1 cellular context compared by ENCODE assay signal in genomic region chr7:81684513-81685262, GRCh38.
TF ChIP-seq lines count a peak whose summit lies in the region.

No MANE protein-coding gene starts in this region.

TF ChIP-seq in HCT116, 20 proteins besides CTCF, POLR2A, EP300 and RAD21 (continued from another document):
- no peak for TF ChIP-seq REST (IDR thresholded peaks at IDR 0.05; ENCODE audit: low read depth)
- TF ChIP-seq SIN3A (IDR thresholded peaks at IDR 0.05; ENCODE audit: low read depth): no peak
- TF ChIP-seq SP1 (IDR thresholded peaks at IDR 0.05; ENCODE audit: low read depth): peak; percentile 85
- no peak for TF ChIP-seq YY1 (IDR thresholded peaks at IDR 0.05; ENCODE audit: extremely low read depth, insufficient replicate concordance, low read depth, low read length)
- TF ChIP-seq CBX3 (IDR thresholded peaks at IDR 0.05; ENCODE audit: low read depth): 0 out of 2 replicates have a peak, but pooled peaks have one; percentile 66
- TF ChIP-seq CEBPB (IDR thresholded peaks at IDR 0.05; ENCODE audit: low read depth): peak; percentile 46; the same call in 1 of the 2 replicates
- TF ChIP-seq JUND (IDR thresholded peaks at IDR 0.05): peak; percentile 95
- no peak for TF ChIP-seq ZNF274 (IDR thresholded peaks at IDR 0.05; ENCODE audit: low read depth, low read length)
- no peak for TF ChIP-seq ATF3 (IDR thresholded peaks at IDR 0.05)
- TF ChIP-seq EZH2 (IDR thresholded peaks at IDR 0.05): no peak
- peak; percentile 94 for TF ChIP-seq FOSL1 (IDR thresholded peaks at IDR 0.05; ENCODE audit: low read depth)
- peak; percentile 66 for TF ChIP-seq TCF7L2 (IDR thresholded peaks at IDR 0.05; ENCODE audit: borderline replicate concordance, extremely low read depth, insufficient read depth, insufficient read length)
- no peak for TF ChIP-seq ELF1 (IDR thresholded peaks at IDR 0.05; ENCODE audit: borderline replicate concordance, low read depth)
- no peak for TF ChIP-seq EZH2phosphoT487 (IDR thresholded peaks at IDR 0.05; ENCODE audit: borderline replicate concordance)
